Comparison of ENCODE assay signal across 12 cellular contexts in the genomic region with DNA sequence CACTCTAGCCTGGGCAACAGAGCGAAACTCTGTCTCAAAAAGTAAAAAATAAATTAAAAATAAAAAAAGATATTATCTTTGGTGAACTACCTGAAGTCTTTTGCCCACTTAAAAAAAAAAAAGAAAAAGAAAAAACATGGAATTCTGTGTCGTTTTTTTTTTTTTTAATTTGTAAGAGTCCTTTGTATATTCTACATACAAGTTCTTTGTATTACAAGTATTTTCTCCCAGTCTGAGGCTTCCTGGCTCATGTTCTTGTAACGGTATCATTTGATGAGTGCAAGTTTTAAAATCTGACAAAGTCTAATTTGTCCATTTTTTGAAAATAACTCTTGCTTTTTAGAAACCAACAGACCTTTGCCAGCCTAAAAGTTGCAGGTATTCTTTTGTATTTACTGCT. TPM values are rescaled to one million over a fixed set of nuclear protein-coding genes. Genes with fewer than 3 reads are reported as not detected.
"Had no signal": no experiment of that assay in that cellular context is flagged by ENCODE, and none has a peak within 500 bp of the region (broad histone marks: within the 10 kb centered on the region; RNA-seq: fewer than 3 reads in every experiment).

No MANE protein-coding gene starts in this region.

- ATAC-seq: HepG2, K562 had no signal

- H3K4me3 ChIP-seq: K562 had no signal

- H3K27ac Mint-ChIP-seq: IgD-negative memory B cell had no signal

- DNase-seq: IMR-90, Karpas-422, KBM-7, KG1 had no signal

- H3K27ac ChIP-seq: HL-60, KMS-11 had no signal

- H3K36me3 Mint-ChIP-seq: IgD-negative memory B cell had no signal

- H3K4me2 ChIP-seq: KMS-11 had no signal

- FAIRE-seq: HepG2, HTR-8/SVneo, K562 had no signal

- H3K4me3 Mint-ChIP-seq: IgD-negative memory B cell had no signal

RNA-seq across cellular contexts. Expression of a gene that starts 35.0 kb away (rescaled TPM):
- total RNA-seq: HT-29, HT1080, IMR-90, K562 had no signal
- polyA plus RNA-seq: IMR-90, K562 had no signal
